ENCODE assay signal across 8 cellular contexts in genomic region chr9:128684325-128685021, GRCh38. TPM values are rescaled to one million over a fixed set of nuclear protein-coding genes. Genes with fewer than 3 reads are reported as not detected.
DNase-seq lines count a peak whose midpoint lies in the region; ATAC-seq and TF ChIP-seq lines count a peak whose summit lies in the region.

No MANE protein-coding gene starts in this region.

- peak overlapping the region in 38 of 59 donors; percentile 1 to 79 (median 39) for H3K27ac ChIP-seq in dorsolateral prefrontal cortex

- H3K27me3 ChIP-seq in H7 (ENCODE audit: control insufficient read depth, insufficient read depth, low read length) (no peaks in the 10 kb centered on the region), dorsolateral prefrontal cortex (peaks cover 0 to 10% (median 0%) of the 10 kb centered on the region in 45 donors)

- no peak for TF ChIP-seq POLR2A in lower leg skin (IDR thresholded peaks at IDR 0.05)

- DNase-seq in DMS53 (lab: John Stamatoyannopoulos, UW) (peak; percentile 94), H7 (peak; percentile 87), NCI-H2196 treated with DMSO at 0.1 percent for 48 hours (lab: John Stamatoyannopoulos, UW; ENCODE audit: unreplicated experiment) (peak; percentile 86), dorsolateral prefrontal cortex (peak in 4 of 10 donors; percentile 20 to 52 (median 34)), lower leg skin (ENCODE audit: low spot score in 2 of 2) (peak; percentile 84 to 96)
- peak; percentile 94 for DNase-seq in activated CD4-positive, alpha-beta T cell treated with anti-CD3 and anti-CD28 coated beads, Interleukin-2, amount 10 ng/mL, durations not matched to agents 24 days and 14 days
- DNase-seq in stimulated activated CD8-positive, alpha-beta memory T cell treated with anti-CD3 and anti-CD28 coated beads, Interleukin-12 subunit alpha, Interleukin-12 subunit beta, amount 100 ng/mL, for 1 hour (ENCODE audit: low read depth) = peak; percentile 52

- TF ChIP-seq CTCF in dorsolateral prefrontal cortex (IDR thresholded peaks at IDR 0.05 in 54 of 56, conservative IDR thresholded peaks at IDR 0.05 in 2 of 56; ENCODE audit: low read depth in 1 of 56, partially characterized antibody in 56 of 56) = no peak
- TF ChIP-seq CTCF in lower leg skin (IDR thresholded peaks at IDR 0.05) = no peak

- no peaks in the 10 kb centered on the region for H3K9me3 Mint-ChIP-seq in activated CD4-positive, alpha-beta T cell treated with anti-CD3 and anti-CD28 coated beads, Interleukin-2, amount 10 ng/mL, durations not matched to agents 24 days and 14 days

- peak overlapping the region; percentile 96 for H3K27ac Mint-ChIP-seq in activated CD4-positive, alpha-beta T cell treated with anti-CD3 and anti-CD28 coated beads, Interleukin-2, amount 10 ng/mL, durations not matched to agents 24 days and 14 days

- peaks cover 9% of the 10 kb centered on the region for H3K36me3 Mint-ChIP-seq in activated CD4-positive, alpha-beta T cell treated with anti-CD3 and anti-CD28 coated beads, Interleukin-2, amount 10 ng/mL, durations not matched to agents 24 days and 14 days (ENCODE audit: low read depth)

- peak overlapping the region; percentile 95 for H3K4me3 Mint-ChIP-seq in activated CD4-positive, alpha-beta T cell treated with anti-CD3 and anti-CD28 coated beads, Interleukin-2, amount 10 ng/mL, durations not matched to agents 24 days and 14 days

- no peak for ATAC-seq in GM19035 (IDR thresholded peaks at IDR 0.05; ENCODE audit: unreplicated experiment)

- H3K4me1 Mint-ChIP-seq in activated CD4-positive, alpha-beta T cell treated with anti-CD3 and anti-CD28 coated beads, Interleukin-2, amount 10 ng/mL, durations not matched to agents 24 days and 14 days = peaks cover 42% of the 10 kb centered on the region

- intact Hi-C loops in activated CD4-positive, alpha-beta T cell treated with anti-CD3 and anti-CD28 coated beads, Interleukin-2, amount 10 ng/mL, durations not matched to agents 24 days and 14 days (cut with micrococcal nuclease) = loop anchor here (1.0 to 5.0 kb wide), 6 partner anchors 18 to 263 kb away; partner anchors contain the start of genes DOLK, DYNC2I2, NUP188 and PKN3
- intact Hi-C loops in dorsolateral prefrontal cortex (cut with DNase I) = loop anchor here in 1 of 2 donors (5.0 kb wide), 1 partner anchor 132 kb away; the partner anchor contains the start of gene SPTAN1
- intact Hi-C loops in lower leg skin (cut with DNase I; ENCODE audit: low total_unique reads) = no loop called here

- no peaks in the 10 kb centered on the region for H3K27me3 Mint-ChIP-seq in activated CD4-positive, alpha-beta T cell treated with anti-CD3 and anti-CD28 coated beads, Interleukin-2, amount 10 ng/mL, durations not matched to agents 24 days and 14 days

- 2 to 8% methylated on average over 14 of the region's 14 CpGs for WGBS in lower leg skin, 2 donors

- H3K4me3 ChIP-seq in H7 (ENCODE audit: insufficient read depth, low read depth, low read length) (peak overlapping the region; percentile 74), dorsolateral prefrontal cortex (peak overlapping the region; percentile 14 to 66 (median 46)), lower leg skin (ENCODE audit: low read depth, poor library complexity, severe bottlenecking) (peak overlapping the region; percentile 53)

- H3K36me3 ChIP-seq in H7 (replicated peaks; ENCODE audit: control insufficient read depth, insufficient read depth, low read length) = peaks cover 3% of the 10 kb centered on the region

RNA-seq across cellular contexts. Expression of gene SET, which starts 4.5 kb away (rescaled TPM):
- 798 and 1,235 TPM in 2 replicates for total RNA-seq in H7 (2014; rRNA removed; shearing (Covaris generic))
- total RNA-seq in activated CD4-positive, alpha-beta T cell treated with anti-CD3 and anti-CD28 coated beads, Interleukin-2, amount 10 ng/mL, durations not matched to agents 24 days and 14 days = 831 and 846 TPM in 2 replicates
- total RNA-seq in dorsolateral prefrontal cortex (100 to 1,000 TPM; 147 to 261 (median 187) TPM), lower leg skin (100 to 1,000 TPM; 135 to 220 (median 178) TPM)

RNA-seq across cellular contexts. Expression of gene PKN3, which starts 17.8 kb away (rescaled TPM):
- total RNA-seq in H7 (2014; rRNA removed; shearing (Covaris generic)) = 29.4 and 35.0 TPM in 2 replicates
- 22.9 and 24.3 TPM in 2 replicates for total RNA-seq in activated CD4-positive, alpha-beta T cell treated with anti-CD3 and anti-CD28 coated beads, Interleukin-2, amount 10 ng/mL, durations not matched to agents 24 days and 14 days
- total RNA-seq in dorsolateral prefrontal cortex = 1 to 10 TPM; 1.0 to 8.5 (median 3.1) TPM
- 1 to 10 TPM; 2.4 to 8.4 (median 4.1) TPM for total RNA-seq in lower leg skin

RNA-seq across cellular contexts. Expression of gene DYNC2I2, which starts 27.8 kb away (rescaled TPM):
- 82.3 and 113 TPM in 2 replicates for total RNA-seq in H7 (2014; rRNA removed; shearing (Covaris generic))
- 47.4 and 47.7 TPM in 2 replicates for total RNA-seq in activated CD4-positive, alpha-beta T cell treated with anti-CD3 and anti-CD28 coated beads, Interleukin-2, amount 10 ng/mL, durations not matched to agents 24 days and 14 days
- total RNA-seq in dorsolateral prefrontal cortex (10 to 100 TPM in 118 of 120 experiments, 1 to 10 TPM in 2; 9.3 to 27.2 (median 15.5) TPM), lower leg skin (10 to 100 TPM; 36.6 to 46.8 (median 44.0) TPM)

RNA-seq across cellular contexts. Expression of gene ZDHHC12, which starts 39.5 kb away (rescaled TPM):
- 66.5 and 76.6 TPM in 2 replicates for total RNA-seq in H7 (2014; rRNA removed; shearing (Covaris generic))
- total RNA-seq in activated CD4-positive, alpha-beta T cell treated with anti-CD3 and anti-CD28 coated beads, Interleukin-2, amount 10 ng/mL, durations not matched to agents 24 days and 14 days = 46.9 and 48.4 TPM in 2 replicates
- total RNA-seq in dorsolateral prefrontal cortex (1 to 10 TPM; 1.9 to 8.9 (median 4.8) TPM), lower leg skin (10 to 100 TPM; 68.3 to 95.7 (median 84.1) TPM)
